In genomic region chrX:57156397-57157049, GRCh38 we compare ENCODE assay signal across 8 cellular contexts. TPM values are rescaled to one million over a fixed set of nuclear protein-coding genes. Genes with fewer than 3 reads are reported as not detected.
DNase-seq lines count a peak whose midpoint lies in the region; ATAC-seq and TF ChIP-seq lines count a peak whose summit lies in the region.

No MANE protein-coding gene starts in this region.

- H3K9ac ChIP-seq in HCT116 (ENCODE audit: low read length), result no peak overlapping the region

- DNase-seq in AG04450 (ENCODE audit: low read depth, low spot score) (no peak), HCT116 (ENCODE audit: low read depth, low spot score) (peak; percentile 13), SJCRH30 (peak; percentile 13 to 54), hepatocyte (ENCODE audit: low spot score) (peak; percentile 50), GM19240 (ENCODE audit: insufficient read length, low spot score) (no peak)
- DNase-seq in central memory CD4-positive, alpha-beta T cell, result no peak
- DNase-seq in activated T-helper 1 cell treated with anti-CD3 and anti-CD28 coated beads, Interleukin-12 subunit alpha, Interleukin-12 subunit beta, Interleukin-2, Interleukin-4 antibody, amounts not matched to agents 30 ng/mL and 10 ng/mL and 1 ng/mL, durations not matched to agents 14 hours and 24 hours and 36 hours (ENCODE audit: low spot score), result no peak

- H3K4me1 ChIP-seq in HCT116 (ENCODE audit: control insufficient read depth in 1 of 2, insufficient read depth in 2 of 2, low read length in 2 of 2), result peaks cover 0 to 6% of the 10 kb centered on the region in 2 experiments; a peak in 1 of 4 replicates
- no peaks in the 10 kb centered on the region for H3K4me1 ChIP-seq in SJCRH30
- no peaks in the 10 kb centered on the region for H3K4me1 ChIP-seq in hepatocyte (ENCODE audit: insufficient read depth)

- H3K4me2 ChIP-seq in HCT116 (ENCODE audit: low read length) (no peak overlapping the region), hepatocyte (no peak overlapping the region)

- no peaks in the 10 kb centered on the region for H3K9me2 ChIP-seq in HCT116 (ENCODE audit: insufficient read depth)
- no peaks in the 10 kb centered on the region for H3K9me2 ChIP-seq in hepatocyte (replicated peaks; ENCODE audit: insufficient read depth)

- H2AFZ ChIP-seq in HCT116 (ENCODE audit: low read depth, low read length, poor library complexity, severe bottlenecking) (no peak overlapping the region), hepatocyte (no peak overlapping the region)

- H3K27me3 ChIP-seq in AG04450 (ENCODE audit: control insufficient read depth, insufficient read depth, low read length), result no peaks in the 10 kb centered on the region
- H3K27me3 ChIP-seq in HCT116 (ENCODE audit: insufficient read depth, low read length), result no peaks in the 10 kb centered on the region
- H3K27me3 ChIP-seq in SJCRH30, result no peaks in the 10 kb centered on the region
- H3K27me3 ChIP-seq in hepatocyte, result no peaks in the 10 kb centered on the region

- no TSS peak for BruUV-seq in HCT116 (replicated peaks; lab: Mats Ljungman, UMichigan)

- H3K27ac Mint-ChIP-seq in activated T-helper 1 cell treated with anti-CD3 and anti-CD28 coated beads, Interleukin-12 subunit alpha, Interleukin-12 subunit beta, Interleukin-2, Interleukin-4 antibody, amounts not matched to agents 30 ng/mL and 10 ng/mL and 1 ng/mL, durations not matched to agents 14 hours and 24 hours and 36 hours, result no peak overlapping the region

- H3K27me3 Mint-ChIP-seq in activated T-helper 1 cell treated with anti-CD3 and anti-CD28 coated beads, Interleukin-12 subunit alpha, Interleukin-12 subunit beta, Interleukin-2, Interleukin-4 antibody, amounts not matched to agents 30 ng/mL and 10 ng/mL and 1 ng/mL, durations not matched to agents 14 hours and 24 hours and 36 hours (ENCODE audit: insufficient read depth), result no peaks in the 10 kb centered on the region

- H3K4me1 Mint-ChIP-seq in activated T-helper 1 cell treated with anti-CD3 and anti-CD28 coated beads, Interleukin-12 subunit alpha, Interleukin-12 subunit beta, Interleukin-2, Interleukin-4 antibody, amounts not matched to agents 30 ng/mL and 10 ng/mL and 1 ng/mL, durations not matched to agents 14 hours and 24 hours and 36 hours (ENCODE audit: low read depth), result no peaks in the 10 kb centered on the region

- CTCF ChIA-PET in AG04450 (lab: Charles Lee), result interaction anchor here (0.8 kb wide), 1 partner anchor 298 kb away, joined by 3 read pairs; no protein-coding TSS in a partner anchor
- CTCF ChIA-PET in HCT116 (lab: Charles Lee), result interaction anchor here (1.5 kb wide), 1 partner anchor 12 kb away, joined by 5 read pairs; no protein-coding TSS in a partner anchor

- H3K27ac ChIP-seq in AG04450 (ENCODE audit: low read depth, low read length), result no peak overlapping the region
- no peak overlapping the region for H3K27ac ChIP-seq in HCT116 (ENCODE audit: low read depth, low read length)
- no peak overlapping the region for H3K27ac ChIP-seq in SJCRH30
- H3K27ac ChIP-seq in hepatocyte, result no peak overlapping the region

- no peak overlapping the region for H3K4me3 ChIP-seq in AG04450 (ENCODE audit: low read depth, low read length)
- no peak overlapping the region for H3K4me3 ChIP-seq in HCT116 (replicated peaks in 1 of 2; ENCODE audit: low read depth in 1 of 2, low read length in 2 of 2)
- H3K4me3 ChIP-seq in SJCRH30, result no peak overlapping the region
- H3K4me3 ChIP-seq in hepatocyte, result no peak overlapping the region

- H3K9me3 ChIP-seq in AG04450 (ENCODE audit: control insufficient read depth, insufficient read depth, low read length) (no peaks in the 10 kb centered on the region; the same call in 1 of the 2 replicates), HCT116 (ENCODE audit: control insufficient read depth in 1 of 2, insufficient read depth in 1 of 2, low read depth in 1 of 2, low read length in 2 of 2) (no peaks in the 10 kb centered on the region), SJCRH30 (replicated peaks) (no peaks in the 10 kb centered on the region), hepatocyte (ENCODE audit: low read depth) (no peaks in the 10 kb centered on the region)

- no peak for TF ChIP-seq POLR2A in HCT116 (IDR thresholded peaks at IDR 0.05; ENCODE audit: borderline replicate concordance, extremely low read depth, insufficient read depth, insufficient read length)

- H3K36me3 Mint-ChIP-seq in activated T-helper 1 cell treated with anti-CD3 and anti-CD28 coated beads, Interleukin-12 subunit alpha, Interleukin-12 subunit beta, Interleukin-2, Interleukin-4 antibody, amounts not matched to agents 30 ng/mL and 10 ng/mL and 1 ng/mL, durations not matched to agents 14 hours and 24 hours and 36 hours (ENCODE audit: low read depth), result no peaks in the 10 kb centered on the region

- peak; percentile 36 for TF ChIP-seq CTCF in AG04450 (IDR thresholded peaks at IDR 0.05; ENCODE audit: low read depth, low read length)
- peak; percentile 18 to 47 (median 39); a peak in 5 of 6 replicates for TF ChIP-seq CTCF in HCT116 (IDR thresholded peaks at IDR 0.05 in 2 of 3, conservative IDR thresholded peaks at IDR 0.05 in 1 of 3; ENCODE audit: borderline replicate concordance in 1 of 3, insufficient read depth in 1 of 3, low read depth in 2 of 3, low read length in 2 of 3)
- TF ChIP-seq CTCF in hepatocyte (IDR thresholded peaks at IDR 0.05; ENCODE audit: poor library complexity), result peak; percentile 55

- RAD21 ChIA-PET in HCT116 (lab: Charles Lee; ENCODE audit: low non-redundant PET in 1 of 2, low total read pairs in 2 of 2, uncharacterized antibody in 2 of 2, unreplicated experiment in 2 of 2), result no interaction called here

- H3K79me2 ChIP-seq in HCT116 (ENCODE audit: insufficient read depth, low read length) (no peaks in the 10 kb centered on the region), hepatocyte (no peaks in the 10 kb centered on the region)

- no peaks in the 10 kb centered on the region for H3K36me3 ChIP-seq in HCT116 (ENCODE audit: control insufficient read depth in 1 of 2, insufficient read depth in 2 of 2, low read length in 2 of 2)
- H3K36me3 ChIP-seq in SJCRH30, result no peaks in the 10 kb centered on the region
- H3K36me3 ChIP-seq in hepatocyte (replicated peaks; ENCODE audit: insufficient read depth, low read depth), result no peaks in the 10 kb centered on the region

- no peak overlapping the region for H3K4me3 Mint-ChIP-seq in activated T-helper 1 cell treated with anti-CD3 and anti-CD28 coated beads, Interleukin-12 subunit alpha, Interleukin-12 subunit beta, Interleukin-2, Interleukin-4 antibody, amounts not matched to agents 30 ng/mL and 10 ng/mL and 1 ng/mL, durations not matched to agents 14 hours and 24 hours and 36 hours

- peak; percentile 59 for TF ChIP-seq RAD21 in HCT116 (IDR thresholded peaks at IDR 0.05; ENCODE audit: low read depth)

- no peaks in the 10 kb centered on the region for H3K9me3 Mint-ChIP-seq in activated T-helper 1 cell treated with anti-CD3 and anti-CD28 coated beads, Interleukin-12 subunit alpha, Interleukin-12 subunit beta, Interleukin-2, Interleukin-4 antibody, amounts not matched to agents 30 ng/mL and 10 ng/mL and 1 ng/mL, durations not matched to agents 14 hours and 24 hours and 36 hours

- intact Hi-C loops in HCT116 (cut with micrococcal nuclease), result loop anchor here (2.0 to 5.0 kb wide), 2 partner anchors 298 to 661 kb away; no protein-coding TSS in a partner anchor
- intact Hi-C loops in activated T-helper 1 cell treated with anti-CD3 and anti-CD28 coated beads, Interleukin-12 subunit alpha, Interleukin-12 subunit beta, Interleukin-2, Interleukin-4 antibody, amounts not matched to agents 30 ng/mL and 10 ng/mL and 1 ng/mL, durations not matched to agents 14 hours and 24 hours and 36 hours (cut with micrococcal nuclease), result no loop called here

- WGBS in hepatocyte (ENCODE audit: low lambda C conversion rate, missing lambda C conversion rate), result 55% methylated on average over 5 of the region's 5 CpGs

- H4K20me1 ChIP-seq in HCT116 (ENCODE audit: insufficient read depth), result no peaks in the 10 kb centered on the region
- H4K20me1 ChIP-seq in hepatocyte (ENCODE audit: insufficient read depth, poor library complexity, severe bottlenecking), result no peaks in the 10 kb centered on the region

- ATAC-seq in HCT116 (peak; percentile 79), GM21723 (IDR thresholded peaks at IDR 0.05; ENCODE audit: unreplicated experiment) (no peak)

- POLR2A ChIA-PET in AG04450 (lab: Yijun Ruan, JAX) (no interaction called here), HCT116 (lab: Charles Lee) (no interaction called here)

TF ChIP-seq in HCT116, 20 proteins besides CTCF, POLR2A, EP300 and RAD21 (continues in another document):
- TF ChIP-seq JUND (IDR thresholded peaks at IDR 0.05), result no peak
- no peak for TF ChIP-seq SP1 (IDR thresholded peaks at IDR 0.05; ENCODE audit: low read depth)
- no peak for TF ChIP-seq TCF7L2 (IDR thresholded peaks at IDR 0.05; ENCODE audit: borderline replicate concordance, extremely low read depth, insufficient read depth, insufficient read length)

RNA-seq across cellular contexts. Expression of gene SPIN2A, which starts 19.3 kb away (rescaled TPM):
- 1.0 and 1.3 TPM in 2 replicates for polyA plus RNA-seq in AG04450 (2011; rRNA removed)
- 1.0 and 1.6 TPM in 2 replicates for polyA minus RNA-seq in AG04450 (2011; rRNA and poly(A)+ RNA removed)
- total RNA-seq in HCT116 (2021; ENCODE audit: unreplicated experiment), result 0.54 TPM
- polyA plus RNA-seq in HCT116 (2012), result 0.27 and 0.39 TPM in 2 replicates
- 0.25 and 0.42 TPM in 2 replicates for total RNA-seq in SJCRH30 (2014; rRNA removed; shearing (Covaris generic))
- 0.24 and 1.0 TPM in 2 replicates for total RNA-seq in hepatocyte
- polyA plus RNA-seq in hepatocyte, result 1.8 and 3.0 TPM in 2 replicates
- 0.54 and 1.0 TPM in 2 replicates for total RNA-seq in activated T-helper 1 cell treated with anti-CD3 and anti-CD28 coated beads, Interleukin-12 subunit alpha, Interleukin-12 subunit beta, Interleukin-2, Interleukin-4 antibody, amounts not matched to agents 30 ng/mL and 10 ng/mL and 1 ng/mL, durations not matched to agents 14 hours and 24 hours and 36 hours

RNA-seq across cellular contexts. Expression of gene SPIN2B, which starts 35.2 kb away (rescaled TPM):
- polyA plus RNA-seq in AG04450 (2011; rRNA removed) (9.7 and 11.0 TPM in 2 replicates), hepatocyte (10.9 and 13.7 TPM in 2 replicates)
- polyA minus RNA-seq in AG04450 (2011; rRNA and poly(A)+ RNA removed), result 5.1 and 7.9 TPM in 2 replicates
- total RNA-seq in HCT116 (2021; ENCODE audit: unreplicated experiment) (9.3 TPM), hepatocyte (8.0 and 9.1 TPM in 2 replicates)
- polyA plus RNA-seq in HCT116 (2012), result 5.5 and 7.6 TPM in 2 replicates
- total RNA-seq in SJCRH30 (2014; rRNA removed; shearing (Covaris generic)), result 20.3 and 21.0 TPM in 2 replicates
- total RNA-seq in activated T-helper 1 cell treated with anti-CD3 and anti-CD28 coated beads, Interleukin-12 subunit alpha, Interleukin-12 subunit beta, Interleukin-2, Interleukin-4 antibody, amounts not matched to agents 30 ng/mL and 10 ng/mL and 1 ng/mL, durations not matched to agents 14 hours and 24 hours and 36 hours, result 12.1 and 12.7 TPM in 2 replicates

Comparison
In these comparisons a context has a peak if more than half of its experiments do, and no peak if none do; other contexts are left out.
1. DNase-seq: peak in HCT116 (single experiment), SJCRH30 (2 of 2) and hepatocyte (single experiment); none in AG04450 (single experiment), GM19240 (single experiment), central memory CD4-positive, alpha-beta T cell (single experiment) and activated T-helper 1 cell treated with anti-CD3 and anti-CD28 coated beads, Interleukin-12 subunit alpha, Interleukin-12 subunit beta, Interleukin-2, Interleukin-4 antibody, amounts not matched to agents 30 ng/mL and 10 ng/mL and 1 ng/mL, durations not matched to agents 14 hours and 24 hours and 36 hours (single experiment).
2. Peak in every context shown above with its lines, with median percentiles within 50 percentile points of each other: CTCF ChIP-seq.